ENCODE assay signal across 8 cellular contexts in the genomic region with DNA sequence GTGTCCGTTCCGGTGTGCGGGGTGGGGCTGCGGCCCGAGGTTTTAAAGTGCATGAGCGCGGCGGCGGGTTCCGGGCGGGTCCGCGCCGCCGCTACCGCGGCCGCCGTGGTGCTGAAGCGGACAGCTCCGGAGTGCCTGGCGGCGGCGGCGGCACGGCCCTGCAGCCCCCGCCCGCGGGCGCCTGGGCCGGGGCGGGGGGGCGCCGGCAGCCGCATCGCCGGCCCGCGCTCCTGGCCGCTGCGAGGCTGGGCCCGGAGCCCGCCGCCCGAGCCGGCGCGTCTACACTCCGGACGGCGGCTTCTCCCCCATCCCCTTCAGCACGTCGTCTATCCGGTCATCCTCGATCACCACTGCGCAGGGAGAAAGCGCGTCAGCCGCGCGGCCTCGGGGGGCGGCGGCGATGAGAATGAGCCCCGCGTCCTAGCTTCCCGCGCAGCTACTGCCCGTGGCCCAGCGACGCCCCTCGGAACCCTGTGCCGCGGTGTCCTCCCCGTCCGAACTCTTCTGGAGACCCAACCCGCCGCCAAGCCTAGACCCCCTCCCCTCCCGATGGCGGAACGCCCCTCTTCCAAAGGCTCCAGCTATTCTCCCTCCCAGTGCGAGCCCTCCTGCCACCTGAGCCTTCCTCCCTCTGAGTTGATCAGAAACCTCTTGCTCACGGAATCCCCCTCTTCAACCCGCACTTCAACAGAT. TPM values are rescaled to one million over a fixed set of nuclear protein-coding genes. Genes with fewer than 3 reads are reported as not detected.
DNase-seq lines count a peak whose midpoint lies in the region; ATAC-seq and TF ChIP-seq lines count a peak whose summit lies in the region.

No MANE protein-coding gene starts in this region.

- peaks cover 34% of the 10 kb centered on the region for H3K27me3 Mint-ChIP-seq in endothelial cell (ENCODE audit: unreplicated experiment)

- no peak overlapping the region for H4K5ac ChIP-seq in IMR-90 (ENCODE audit: low read depth, low read length)

- no peak overlapping the region for H2AK9ac ChIP-seq in IMR-90 (replicated peaks; ENCODE audit: low read depth, low read length, poor library complexity)

- H3K14ac ChIP-seq in IMR-90 (replicated peaks; ENCODE audit: low read depth, low read length) = no peak overlapping the region

- peaks cover 33% of the 10 kb centered on the region for H3K27me3 ChIP-seq in IMR-90 (ENCODE audit: control insufficient read depth, insufficient read depth, low read length)

- H3K9ac ChIP-seq in IMR-90 (ENCODE audit: low read depth, low read length) = no peak overlapping the region

- H3K9me1 ChIP-seq in IMR-90 (ENCODE audit: insufficient read depth, low read length) = no peaks in the 10 kb centered on the region

- H2BK15ac ChIP-seq in IMR-90 (ENCODE audit: low read depth, low read length) = no peak overlapping the region

- ATAC-seq in IMR-90 (ENCODE audit: low read depth) (peak; percentile 77), mucosa of descending colon (peak; percentile 75), GM18520 (IDR thresholded peaks at IDR 0.05; ENCODE audit: unreplicated experiment) (no peak), HG02852 (IDR thresholded peaks at IDR 0.05; ENCODE audit: unreplicated experiment) (no peak)

- H3K9me3 ChIP-seq in IMR-90 (ENCODE audit: control insufficient read depth, insufficient read depth, low read length) = no peaks in the 10 kb centered on the region
- no peaks in the 10 kb centered on the region for H3K9me3 ChIP-seq in mucosa of descending colon

- H2BK5ac ChIP-seq in IMR-90 (ENCODE audit: low read depth, low read length, poor library complexity, severe bottlenecking) = no peak overlapping the region

- POLR2A ChIA-PET in IMR-90 (lab: Charles Lee; ENCODE audit: unreplicated experiment) = no interaction called here

- H3K23ac ChIP-seq in IMR-90 (ENCODE audit: low read depth, low read length) = peak overlapping the region; percentile 82; the same call in 1 of the 2 replicates

- H3K27ac ChIP-seq in IMR-90 (ENCODE audit: insufficient read depth, low read length) = no peak overlapping the region

- peaks cover 13% of the 10 kb centered on the region for H3K36me3 Mint-ChIP-seq in endothelial cell (ENCODE audit: low read depth, unreplicated experiment)

- no peak for TF ChIP-seq RAD21 in IMR-90 (IDR thresholded peaks at IDR 0.05; ENCODE audit: low read length)

- no peak overlapping the region for H2BK20ac ChIP-seq in IMR-90 (ENCODE audit: low read depth, low read length)

- H3K56ac ChIP-seq in IMR-90 (ENCODE audit: extremely low read depth, insufficient read depth, low read length) = no peak overlapping the region

- intact Hi-C loops in IMR-90 (cut with micrococcal nuclease) = loop anchor here (10.0 kb wide), 1 partner anchor 245 kb away; the partner anchor contains the start of gene ABCC5
- intact Hi-C loops in mucosa of descending colon (cut with DNase I, micrococcal nuclease) = loop anchor here in 1 of 2 donors (10.0 kb wide), 1 partner anchor 365 kb away; no protein-coding TSS in a partner anchor

- H2AK5ac ChIP-seq in IMR-90 (ENCODE audit: low read depth, low read length) = no peak overlapping the region

- H3K4me3 ChIP-seq in IMR-90 (ENCODE audit: insufficient read depth, low read depth, low read length) (peak overlapping the region; percentile 31), mucosa of descending colon (no peak overlapping the region)

- CTCF ChIA-PET in IMR-90 (lab: Yijun Ruan, JAX) = no interaction called here

- no peak overlapping the region for H2BK120ac ChIP-seq in IMR-90 (ENCODE audit: low read depth, low read length)

- H4K20me1 ChIP-seq in IMR-90 (ENCODE audit: insufficient read depth, low read length) = peaks cover 8% of the 10 kb centered on the region

- no peak overlapping the region for H3K27ac Mint-ChIP-seq in endothelial cell (ENCODE audit: unreplicated experiment)

- H3K4me1 Mint-ChIP-seq in endothelial cell (ENCODE audit: unreplicated experiment) = peaks cover 22% of the 10 kb centered on the region

- no peaks in the 10 kb centered on the region for H3K79me1 ChIP-seq in IMR-90 (ENCODE audit: low read depth in 1 of 2, low read length in 2 of 2)

- dilution Hi-C loops in IMR-90 (cut with HindIII; ENCODE audit: low sequenced_read_pairs, unreplicated experiment) = no loop called here

- H3K4ac ChIP-seq in IMR-90 (ENCODE audit: low read depth, low read length) = no peak overlapping the region

- in situ Hi-C loops in IMR-90 (cut with MboI; ENCODE audit: low sequenced_read_pairs) = loop anchor here (10.0 to 25.0 kb wide), 2 partner anchors 365 to 798 kb away; no protein-coding TSS in a partner anchor

- no peak overlapping the region for H3K18ac ChIP-seq in IMR-90 (ENCODE audit: low read depth, low read length)

- TF ChIP-seq CTCF in IMR-90 (conservative IDR thresholded peaks at IDR 0.05; ENCODE audit: low read depth, low read length) = no peak
- TF ChIP-seq CTCF in endothelial cell (IDR thresholded peaks at IDR 0.05; ENCODE audit: unreplicated experiment) = no peak
- no peak for TF ChIP-seq CTCF in mucosa of descending colon (IDR thresholded peaks at IDR 0.05)

- peak overlapping the region; percentile 72 for H3K4me2 ChIP-seq in IMR-90 (ENCODE audit: low read depth, low read length)

- peak; percentile 54 for DNase-seq in COLO668 (lab: John Stamatoyannopoulos, UW; ENCODE audit: unreplicated experiment)
- peak; percentile 17 for DNase-seq in IMR-90
- peak; percentile 51 for DNase-seq in activated CD4-positive, CD25-positive, alpha-beta regulatory T cell treated with anti-CD3 and anti-CD28 coated beads, Interleukin-2, amount 50 U/mL, for 72 hours
- peak; percentile 59 for DNase-seq in endothelial cell (ENCODE audit: low spot score)
- peak in 2 of 3 donors; percentile 54 to 61 for DNase-seq in mucosa of descending colon
- no peak for DNase-seq in SKM-1 treated with dmso at 0.1 percent for 144 hours (lab: John Stamatoyannopoulos, UW; ENCODE audit: unreplicated experiment)

- no peak overlapping the region for H4K91ac ChIP-seq in IMR-90 (ENCODE audit: insufficient read depth, low read depth, low read length)

- H3K4me1 ChIP-seq in IMR-90 (ENCODE audit: control insufficient read depth, insufficient read depth, low read length) = peaks cover 2% of the 10 kb centered on the region; the same call in 1 of the 2 replicates
- peaks cover 23% of the 10 kb centered on the region for H3K4me1 ChIP-seq in mucosa of descending colon (ENCODE audit: low read depth)

- H3K36me3 ChIP-seq in IMR-90 (ENCODE audit: control insufficient read depth, insufficient read depth, low read length) = 0 out of 2 replicates have a peak, but pooled peaks cover 2% of the 10 kb centered on the region
- H3K36me3 ChIP-seq in mucosa of descending colon (ENCODE audit: low read depth) = no peaks in the 10 kb centered on the region

- no peak overlapping the region for H4K8ac ChIP-seq in IMR-90 (ENCODE audit: low read depth in 2 of 2, low read length in 2 of 2)

- TF ChIP-seq POLR2A in IMR-90 (IDR thresholded peaks at IDR 0.05; ENCODE audit: low read depth, low read length) = no peak

- H3K4me3 Mint-ChIP-seq in endothelial cell (ENCODE audit: unreplicated experiment) = peak overlapping the region; percentile 83

- 1% methylated on average over 53 of the region's 85 CpGs; no CpG with 5 or more reads in 1 of the 2 experiments for WGBS in IMR-90 (ENCODE audit: extremely low coverage in 2 of 2, insufficient read length in 1 of 2), 2 experiments

- H2AFZ ChIP-seq in IMR-90 (replicated peaks; ENCODE audit: low read length, poor library complexity) = peak overlapping the region; percentile 49

- no peaks in the 10 kb centered on the region for H3K9me3 Mint-ChIP-seq in endothelial cell (ENCODE audit: unreplicated experiment)

- BruUV-seq in IMR-90 (replicated peaks; lab: Mats Ljungman, UMichigan) = no TSS peak

TF ChIP-seq in IMR-90, 13 proteins besides CTCF, POLR2A, EP300 and RAD21:
- TF ChIP-seq MXI1 (IDR thresholded peaks at IDR 0.05; ENCODE audit: borderline replicate concordance, low read depth, low read length) (peak; percentile 70; the same call in 1 of the 2 replicates), BHLHE40 (IDR thresholded peaks at IDR 0.05; ENCODE audit: low read depth, low read length) (no peak), RFX5 (IDR thresholded peaks at IDR 0.05; ENCODE audit: low read depth, low read length) (no peak), MAZ (IDR thresholded peaks at IDR 0.05; ENCODE audit: borderline replicate concordance, low read depth, low read length) (peak; percentile 85)
TF ChIP-seq in IMR-90: peak in this region for 2.

RNA-seq across cellular contexts. Expression of gene CAMK2N2, which starts 1.3 kb away (rescaled TPM):
- total RNA-seq in IMR-90 (2012; rRNA removed) (not detected in 2 replicates), endothelial cell (ENCODE audit: unreplicated experiment) (not detected), mucosa of descending colon (under 1 TPM in 1 of 3 donors, not detected in 2; 0.95 TPM)
- 0.29 and 0.34 TPM in 2 replicates for polyA plus RNA-seq in IMR-90 (2012; rRNA removed)
- polyA plus RNA-seq in IMR-90 (2012; cell fraction: cytosol; rRNA removed) = 0.40 and 0.69 TPM in 2 replicates
- polyA plus RNA-seq in IMR-90 (2012; cell fraction: nucleus; rRNA removed; ENCODE audit: low replicate concordance) = 0.14 and 0.22 TPM in 2 replicates

RNA-seq across cellular contexts. Expression of gene EEF1AKMT4, which starts 10.6 kb away (rescaled TPM):
- total RNA-seq in IMR-90 (2012; rRNA removed) (2.8 and 2.9 TPM in 2 replicates), endothelial cell (ENCODE audit: unreplicated experiment) (5.7 TPM), mucosa of descending colon (1 to 10 TPM; 2.8 to 5.0 (median 3.2) TPM)
- polyA plus RNA-seq in IMR-90 (2012; rRNA removed) = 3.6 and 5.3 TPM in 2 replicates
- 6.1 and 6.6 TPM in 2 replicates for polyA plus RNA-seq in IMR-90 (2012; cell fraction: cytosol; rRNA removed)
- 1.2 and 2.0 TPM in 2 replicates for polyA plus RNA-seq in IMR-90 (2012; cell fraction: nucleus; rRNA removed; ENCODE audit: low replicate concordance)

RNA-seq across cellular contexts. Expression of gene ALG3, which starts 11.3 kb away (rescaled TPM):
- 19.2 and 19.5 TPM in 2 replicates for total RNA-seq in IMR-90 (2012; rRNA removed)
- 52.6 and 55.5 TPM in 2 replicates for polyA plus RNA-seq in IMR-90 (2012; rRNA removed)
- 53.9 and 68.8 TPM in 2 replicates for polyA plus RNA-seq in IMR-90 (2012; cell fraction: cytosol; rRNA removed)
- polyA plus RNA-seq in IMR-90 (2012; cell fraction: nucleus; rRNA removed; ENCODE audit: low replicate concordance) = 69.0 and 86.1 TPM in 2 replicates
- total RNA-seq in endothelial cell (ENCODE audit: unreplicated experiment) = 38.6 TPM
- 10 to 100 TPM; 30.8 to 39.9 (median 34.5) TPM for total RNA-seq in mucosa of descending colon

RNA-seq across cellular contexts. Expression of gene ECE2, which starts 15.8 kb away (rescaled TPM):
- not detected in 2 replicates for total RNA-seq in IMR-90 (2012; rRNA removed)
- not detected in 2 replicates for polyA plus RNA-seq in IMR-90 (2012; rRNA removed)
- polyA plus RNA-seq in IMR-90 (2012; cell fraction: cytosol; rRNA removed) = not detected in 2 replicates
- 0.02 TPM in 1 of 2 replicates, not detected in the other for polyA plus RNA-seq in IMR-90 (2012; cell fraction: nucleus; rRNA removed; ENCODE audit: low replicate concordance)
- not detected for total RNA-seq in endothelial cell (ENCODE audit: unreplicated experiment)
- 1 to 10 TPM in 1 of 3 donors, under 1 TPM in 1, not detected in 1; 0.19 to 2.2 TPM for total RNA-seq in mucosa of descending colon

RNA-seq across cellular contexts. Expression of gene VWA5B2, which starts 30.6 kb away (rescaled TPM):
- total RNA-seq in IMR-90 (2012; rRNA removed) = not detected in 2 replicates
- polyA plus RNA-seq in IMR-90 (2012; rRNA removed) = not detected in 2 replicates
- polyA plus RNA-seq in IMR-90 (2012; cell fraction: cytosol; rRNA removed) = not detected in 2 replicates
- 0.03 TPM in 1 of 2 replicates, not detected in the other for polyA plus RNA-seq in IMR-90 (2012; cell fraction: nucleus; rRNA removed; ENCODE audit: low replicate concordance)
- total RNA-seq in endothelial cell (ENCODE audit: unreplicated experiment) = 1.1 TPM
- 1 to 10 TPM in 2 of 3 donors, under 1 TPM in 1; 0.60 to 2.9 (median 2.6) TPM for total RNA-seq in mucosa of descending colon

Comparison
In these comparisons a context has a peak if more than half of its experiments do, and no peak if none do; other contexts are left out.
1. ATAC-seq: peak in IMR-90 (single experiment) and mucosa of descending colon (single experiment); none in GM18520 (single experiment) and HG02852 (single experiment).